Comparison of ENCODE assay signal across 8 cellular contexts in genomic region chr13:31162151-31163008, GRCh38. TPM values are rescaled to one million over a fixed set of nuclear protein-coding genes. Genes with fewer than 3 reads are reported as not detected.
DNase-seq lines count a peak whose midpoint lies in the region; ATAC-seq and TF ChIP-seq lines count a peak whose summit lies in the region.

No MANE protein-coding gene starts in this region.

- DNase-seq in AG08396 (ENCODE audit: low spot score) = peak; percentile 93
- DNase-seq in NCI-H2227 (lab: John Stamatoyannopoulos, UW; ENCODE audit: unreplicated experiment) = peak; percentile 95
- peak; percentile 99 for DNase-seq in central memory CD4-positive, alpha-beta T cell
- DNase-seq in inferior parietal cortex (ENCODE audit: extremely low spot score) = peak; percentile 98
- peak; percentile 98 for DNase-seq in spleen

- H3K4me3 ChIP-seq in WI38 (ENCODE audit: low read depth, low read length) (peak overlapping the region; percentile 93), spleen (peak overlapping the region; percentile 80 to 99 (median 96))

- peaks cover 14 to 45% (median 28%) of the 10 kb centered on the region in 6 donors for H3K4me1 ChIP-seq in spleen

- H3K27me3 ChIP-seq in spleen (replicated peaks in 1 of 7) = no peaks in the 10 kb centered on the region

- H3K36me3 ChIP-seq in spleen = peaks cover 0 to 11% (median 2%) of the 10 kb centered on the region in 6 donors

- intact Hi-C loops in spleen (cut with DNase I; ENCODE audit: low total_unique reads) = no loop called here

- H3K27ac ChIP-seq in spleen = peak overlapping the region; percentile 54 to 100 (median 90)

- TF ChIP-seq CTCF in WI38 (IDR thresholded peaks at IDR 0.05; ENCODE audit: low read depth, low read length) = no peak
- peak in 4 of 11 experiments; percentile 9 to 23 (median 14) for TF ChIP-seq CTCF in spleen (IDR thresholded peaks at IDR 0.05 in 8 of 11, conservative IDR thresholded peaks at IDR 0.05 in 3 of 11)

- H3K9me3 ChIP-seq in spleen = no peaks in the 10 kb centered on the region

- TF ChIP-seq POLR2A in spleen (IDR thresholded peaks at IDR 0.05) = no peak

- 0 to 1% (median 0%) methylated on average over 33 to 34 of the region's 34 CpGs for WGBS in spleen, 5 donors

- ATAC-seq in GM18907 (IDR thresholded peaks at IDR 0.05; ENCODE audit: unreplicated experiment) (peak; percentile 91), HG03159 (IDR thresholded peaks at IDR 0.05; ENCODE audit: unreplicated experiment) (peak; percentile 81)

RNA-seq across cellular contexts. Expression of gene HSPH1, which starts 0.7 kb away (rescaled TPM):
- total RNA-seq in spleen = 100 to 1,000 TPM in 1 of 7 donors, 10 to 100 TPM in 6; 25.6 to 118 (median 39.2) TPM
- 10 to 100 TPM; 22.1 to 30.0 (median 25.8) TPM for polyA plus RNA-seq in spleen

RNA-seq across cellular contexts. Expression of gene B3GLCT, which starts 37.4 kb away (rescaled TPM):
- 1 to 10 TPM; 4.2 to 9.2 (median 6.0) TPM for total RNA-seq in spleen
- polyA plus RNA-seq in spleen = 1 to 10 TPM; 2.0 to 2.4 (median 2.2) TPM

Comparison
In these comparisons a context has a peak if more than half of its experiments do, and no peak if none do; other contexts are left out.
1. Peak in every context shown above with its lines: DNase-seq, ATAC-seq, H3K4me3 ChIP-seq and H3K27ac ChIP-seq.